ENCODE assay signal across 17 cellular contexts in genomic region chr14:99383457-99384428, GRCh38.
"Had no signal": no experiment of that assay in that cellular context is flagged by ENCODE, and none has a peak within 500 bp of the region (broad histone marks: within the 10 kb centered on the region; RNA-seq: fewer than 3 reads in every experiment).

No MANE protein-coding gene starts in this region.

- H3K36me3 Mint-ChIP-seq: activated CD8-positive, alpha-beta memory T cell treated with anti-CD3 and anti-CD28 coated beads, Interleukin-2, amount 10 ng/mL, durations not matched to agents 7 days and 5 days; activated naive CD8-positive, alpha-beta T cell treated with anti-CD3 and anti-CD28 coated beads for 36 hours had no signal

- H3K9me3 ChIP-seq: breast epithelium, testis, upper lobe of right lung had no signal

- H3K4me3 Mint-ChIP-seq: activated CD8-positive, alpha-beta memory T cell treated with anti-CD3 and anti-CD28 coated beads, Interleukin-2, amount 10 ng/mL, durations not matched to agents 7 days and 5 days; activated naive CD8-positive, alpha-beta T cell treated with anti-CD3 and anti-CD28 coated beads for 36 hours; activated T-cell treated with anti-CD3 and anti-CD28 coated beads, Interleukin-2, amount 50 U/mL, for 24 hours; stimulated activated naive CD8-positive, alpha-beta T cell treated with anti-CD3 and anti-CD28 coated beads, Interleukin-15, Interleukin-2, amounts not matched to agents 100 ng/mL and 50 ng/mL, for 24 hours; T-helper 1 cell treated with Interleukin-12 subunit alpha and Interleukin-12 subunit beta and Interleukin-4 antibody, amounts not matched to agents 30 μg/mL and 1 μg/mL, for 36 hours had no signal

- ATAC-seq: activated CD8-positive, alpha-beta memory T cell treated with anti-CD3 and anti-CD28 coated beads, Interleukin-2, amount 10 ng/mL, durations not matched to agents 7 days and 5 days; foreskin keratinocyte; upper lobe of right lung had no signal

- FAIRE-seq: TTC549 had no signal

- H3K36me3 ChIP-seq: breast epithelium, upper lobe of right lung had no signal

- H3K9ac ChIP-seq: parathyroid adenoma had no signal

- H2AFZ ChIP-seq: parathyroid adenoma had no signal

- H3K4me1 ChIP-seq: breast epithelium, parathyroid adenoma, testis, upper lobe of right lung had no signal

- H3K9me3 Mint-ChIP-seq: activated naive CD8-positive, alpha-beta T cell treated with anti-CD3 and anti-CD28 coated beads for 36 hours; activated T-cell treated with anti-CD3 and anti-CD28 coated beads, Interleukin-2, amount 50 U/mL, for 24 hours; stimulated activated naive CD8-positive, alpha-beta T cell treated with anti-CD3 and anti-CD28 coated beads, Interleukin-15, Interleukin-2, amounts not matched to agents 100 ng/mL and 50 ng/mL, for 24 hours; T-helper 1 cell treated with Interleukin-12 subunit alpha and Interleukin-12 subunit beta and Interleukin-4 antibody, amounts not matched to agents 30 μg/mL and 1 μg/mL, for 36 hours had no signal

- H3K27ac ChIP-seq: breast epithelium, foreskin keratinocyte, parathyroid adenoma, testis, upper lobe of right lung had no signal

- H3K27ac Mint-ChIP-seq: activated CD8-positive, alpha-beta memory T cell treated with anti-CD3 and anti-CD28 coated beads, Interleukin-2, amount 10 ng/mL, durations not matched to agents 7 days and 5 days; activated naive CD8-positive, alpha-beta T cell treated with anti-CD3 and anti-CD28 coated beads for 36 hours; activated T-cell treated with anti-CD3 and anti-CD28 coated beads, Interleukin-2, amount 50 U/mL, for 24 hours; stimulated activated naive CD8-positive, alpha-beta T cell treated with anti-CD3 and anti-CD28 coated beads, Interleukin-15, Interleukin-2, amounts not matched to agents 100 ng/mL and 50 ng/mL, for 24 hours; T-helper 1 cell treated with Interleukin-12 subunit alpha and Interleukin-12 subunit beta and Interleukin-4 antibody, amounts not matched to agents 30 μg/mL and 1 μg/mL, for 36 hours had no signal

- DNase-seq: activated CD4-positive, alpha-beta T cell treated with anti-CD3 and anti-CD28 coated beads, Interleukin-2, amount 50 U/mL, for 48 hours; activated CD4-positive, CD25-positive, alpha-beta regulatory T cell treated with anti-CD3 and anti-CD28 coated beads, Interleukin-2, amount 50 U/mL, for 72 hours; activated CD8-positive, alpha-beta memory T cell treated with anti-CD3 and anti-CD28 coated beads, Interleukin-2, amount 10 ng/mL, durations not matched to agents 7 days and 5 days; activated gamma-delta T cell treated with Interleukin-2 at 50 U/mL for 16 hours; activated naive CD8-positive, alpha-beta T cell treated with anti-CD3 and anti-CD28 coated beads for 36 hours; activated T-cell treated with anti-CD3 and anti-CD28 coated beads, Interleukin-2, amount 50 U/mL, for 24 hours; foreskin keratinocyte; mesendoderm; stimulated activated CD4-positive, alpha-beta T cell treated with anti-CD3 and anti-CD28 coated beads, Interleukin-4, amount 100 ng/mL, for 24 hours; testis; upper lobe of right lung had no signal

- H3K27me3 ChIP-seq: testis had no signal

- H3K4me3 ChIP-seq: breast epithelium, dorsolateral prefrontal cortex, testis, upper lobe of right lung had no signal

- H3K79me2 ChIP-seq: parathyroid adenoma had no signal
